In the genomic region with DNA sequence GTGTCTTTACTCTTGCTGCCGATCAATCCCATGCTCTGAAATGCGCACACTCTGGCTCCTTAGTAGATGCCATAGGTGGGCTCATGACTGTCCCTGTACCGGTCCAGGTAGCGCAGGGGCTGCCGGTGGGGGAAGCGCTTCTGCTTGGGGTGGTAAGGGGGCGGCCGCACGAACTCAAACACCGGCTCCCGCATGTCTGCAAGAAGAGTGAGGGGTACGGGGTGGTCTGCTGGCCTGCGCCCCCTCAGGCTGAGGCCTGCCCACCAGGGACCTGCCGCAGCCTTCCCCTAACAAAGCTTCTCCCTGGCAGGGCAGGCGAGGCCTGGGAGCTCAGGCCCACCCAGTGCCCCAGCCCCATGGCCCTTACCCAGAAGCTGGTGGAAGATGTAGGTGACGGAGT, we compare ENCODE assay signal across 23 cellular contexts.
"Had no signal": no experiment of that assay in that cellular context is flagged by ENCODE, and none has a peak within 500 bp of the region (broad histone marks: within the 10 kb centered on the region; RNA-seq: fewer than 3 reads in every experiment).

No MANE protein-coding gene starts in this region.

- H3K4me2 ChIP-seq: SK-N-SH, smooth muscle cell had no signal

- H3K4me3 Mint-ChIP-seq: memory B cell; stimulated activated naive B cell treated with anti-CD40 and anti-IgM and Interleukin-4, amounts not matched to agents 10 μg/mL and 1 μg/mL and 100 μg/mL, for 72 hours had no signal

- H3K27ac ChIP-seq: gastrocnemius medialis, testis, upper lobe of left lung had no signal

- H3K9me3 ChIP-seq: esophagus muscularis mucosa, gastrocnemius medialis, SK-N-SH, testis, upper lobe of left lung had no signal

- H3K27ac Mint-ChIP-seq: memory B cell; stimulated activated naive B cell treated with anti-CD40 and anti-IgM and Interleukin-4, amounts not matched to agents 10 μg/mL and 1 μg/mL and 100 μg/mL, for 72 hours had no signal

- H3K4me3 ChIP-seq: dorsolateral prefrontal cortex, esophagus muscularis mucosa, gastrocnemius medialis, smooth muscle cell, testis, upper lobe of left lung had no signal

- FAIRE-seq: colon had no signal

- H3K27me3 Mint-ChIP-seq: effector memory CD8-positive, alpha-beta T cell; memory B cell; stimulated activated naive B cell treated with anti-CD40 and anti-IgM and Interleukin-4, amounts not matched to agents 10 μg/mL and 1 μg/mL and 100 μg/mL, for 72 hours had no signal

- H3K9me3 Mint-ChIP-seq: activated naive CD4-positive, alpha-beta T cell treated with anti-CD3 and anti-CD28 coated beads, Interleukin-2, amount 50 U/mL, for 72 hours; brain; effector memory CD8-positive, alpha-beta T cell; memory B cell; stimulated activated naive B cell treated with anti-CD40 and anti-IgM and Interleukin-4, amounts not matched to agents 10 μg/mL and 1 μg/mL and 100 μg/mL, for 72 hours had no signal

- H3K9ac ChIP-seq: SK-N-SH had no signal

- ATAC-seq: activated naive CD4-positive, alpha-beta T cell treated with anti-CD3 and anti-CD28 coated beads, Interleukin-2, amount 50 U/mL, for 72 hours; effector memory CD8-positive, alpha-beta T cell; gastrocnemius medialis; left cardiac atrium; sciatic nerve; stimulated activated naive B cell treated with anti-CD40 and anti-IgM and Interleukin-4, amounts not matched to agents 10 μg/mL and 1 μg/mL and 100 μg/mL, for 72 hours had no signal

- H3K27me3 ChIP-seq: dorsolateral prefrontal cortex, esophagus muscularis mucosa, gastrocnemius medialis, testis, upper lobe of left lung had no signal

- DNase-seq: activated CD4-positive, alpha-beta T cell treated with anti-CD3 and anti-CD28 coated beads for 4 hours; activated CD4-positive, alpha-beta T cell treated with anti-CD3 and anti-CD28 coated beads, Interleukin-2, amount 50 U/mL, for 48 hours; activated CD4-positive, CD25-positive, alpha-beta regulatory T cell; activated gamma-delta T cell; caudate nucleus; dorsolateral prefrontal cortex; effector memory CD8-positive, alpha-beta T cell; gastrocnemius medialis; hypothalamus; left cardiac atrium; occipital lobe; SK-N-SH; stimulated activated CD4-positive, alpha-beta T cell treated with anti-CD3 and anti-CD28 coated beads, Interleukin-15, amount 100 ng/mL, for 24 hours; stimulated activated naive B cell treated with anti-CD40 and anti-IgM and Interleukin-4, amounts not matched to agents 10 μg/mL and 1 μg/mL and 100 μg/mL, for 72 hours; testis had no signal

- H3K36me3 Mint-ChIP-seq: activated naive CD4-positive, alpha-beta T cell treated with anti-CD3 and anti-CD28 coated beads, Interleukin-2, amount 50 U/mL, for 72 hours had no signal
